ENCODE assay signal across 2 cellular contexts in genomic region chr1:22893292-22893691, GRCh38.
TF ChIP-seq lines count a peak whose summit lies in the region.

No MANE protein-coding gene starts in this region.

TF ChIP-seq in HEK293, 187 proteins besides CTCF, POLR2A, EP300 and RAD21 (continued from another document):
- peak; percentile 37; the same call in 1 of the 2 replicates for TF ChIP-seq ZBTB17 (tag by site-specific recombination; IDR thresholded peaks at IDR 0.05)

TF ChIP-seq in K562, 482 proteins besides CTCF, POLR2A, EP300 and RAD21 (continued from another document):
- TF ChIP-seq ZMIZ1 (IDR thresholded peaks at IDR 0.05; ENCODE audit: low read depth in 2 of 2, low read length in 2 of 2) (0 out of 4 replicates have a peak, but pooled peaks of 1 of the 2 experiments have one; percentile 67), HMBOX1 (IDR thresholded peaks at IDR 0.05) (no peak)
